1 cellular context compared by ENCODE assay signal in the genomic region with DNA sequence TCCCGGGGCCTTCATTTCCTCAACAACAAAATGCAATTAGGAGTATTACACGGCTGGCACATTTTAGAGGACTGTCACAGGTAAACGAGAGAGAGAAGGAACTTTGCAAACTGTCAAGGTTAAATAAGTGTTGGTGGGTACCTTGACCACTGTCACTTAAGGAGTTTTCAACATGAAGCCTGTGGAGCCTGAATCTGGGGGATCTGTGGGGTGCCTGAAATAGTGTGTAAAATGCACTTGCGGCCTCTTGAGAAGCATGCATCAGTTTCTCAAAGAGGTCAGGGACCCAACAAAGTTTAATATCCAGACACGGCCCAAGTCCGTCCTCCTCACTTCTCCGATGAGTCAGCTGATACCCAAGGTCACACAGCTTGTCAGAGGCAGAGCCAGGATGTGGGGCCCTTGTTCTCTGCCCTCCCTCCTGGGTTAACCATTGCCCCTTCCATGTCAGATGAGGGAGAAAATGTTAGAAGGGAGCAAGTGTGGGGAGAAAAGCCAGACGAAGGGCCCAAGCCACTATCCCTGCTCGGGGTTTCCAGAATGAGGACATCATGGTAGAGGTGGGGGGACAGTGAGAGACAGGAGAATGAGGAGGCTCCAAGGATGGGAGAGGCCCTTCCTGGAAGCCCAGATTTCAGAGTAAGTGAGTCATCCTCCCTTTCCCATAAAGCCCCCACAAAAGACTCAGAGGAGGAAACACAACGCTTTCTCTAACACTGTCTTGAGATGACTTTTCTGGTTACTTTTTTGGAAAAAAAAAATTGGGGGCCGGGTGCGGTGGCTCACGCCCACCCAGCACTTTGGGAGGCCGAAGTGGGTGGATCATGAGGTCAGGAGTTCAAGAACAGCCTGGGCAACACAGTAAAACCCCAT.
TF ChIP-seq lines count a peak whose summit lies in the region.

No MANE protein-coding gene starts in this region.

TF ChIP-seq in K562, 482 proteins besides CTCF, POLR2A, EP300 and RAD21 (continued from another document and continues in another):
- TF ChIP-seq CTBP1 (IDR thresholded peaks at IDR 0.05; ENCODE audit: borderline replicate concordance) (peak; percentile 93), LARP7 (IDR thresholded peaks at IDR 0.05) (no peak), SIX5 (IDR thresholded peaks at IDR 0.05; ENCODE audit: borderline replicate concordance in 1 of 2, insufficient read depth in 1 of 2, low read depth in 1 of 2, low read length in 2 of 2) (no peak), ZSCAN29 (IDR thresholded peaks at IDR 0.05) (no peak), ZSCAN32 (CRISPR knock-in tag; IDR thresholded peaks at IDR 0.05) (no peak), WHSC1 (IDR thresholded peaks at IDR 0.05; ENCODE audit: low read length) (no peak), FIP1L1 (IDR thresholded peaks at IDR 0.05; ENCODE audit: low read depth, low read length, poor library complexity, severe bottlenecking) (no peak), STAT5A (IDR thresholded peaks at IDR 0.05; ENCODE audit: borderline replicate concordance, low read length) (no peak), ZNF263 (CRISPR knock-in tag; IDR thresholded peaks at IDR 0.05; ENCODE audit: borderline replicate concordance) (no peak), ZZZ3 (IDR thresholded peaks at IDR 0.05) (no peak), MEIS2 (IDR thresholded peaks at IDR 0.05; ENCODE audit: partially characterized antibody) (no peak), SRF (CRISPR knock-in tag; IDR thresholded peaks at IDR 0.05) (no peak), PTRF (tag; IDR thresholded peaks at IDR 0.05) (no peak), ZNF282 (CRISPR knock-in tag; IDR thresholded peaks at IDR 0.05) (no peak), FOS (IDR thresholded peaks at IDR 0.05; ENCODE audit: extremely low read depth, insufficient read length) (no peak), HNRNPLL (IDR thresholded peaks at IDR 0.05; ENCODE audit: low read depth, low read length, poor library complexity, severe bottlenecking) (no peak), TBP (optimal IDR thresholded peaks at IDR 0.05; ENCODE audit: low read depth, low read length) (no peak), PHF21A (IDR thresholded peaks at IDR 0.05; ENCODE audit: borderline replicate concordance, low read depth) (peak; percentile 71; the same call in 1 of the 2 replicates), RBM17 (IDR thresholded peaks at IDR 0.05; ENCODE audit: borderline replicate concordance, low read depth, low read length) (no peak), MED1 (CRISPR knock-in tag; IDR thresholded peaks at IDR 0.05; ENCODE audit: borderline replicate concordance) (no peak), ZFP30 (CRISPR knock-in tag; IDR thresholded peaks at IDR 0.05; ENCODE audit: borderline replicate concordance) (no peak), XRCC3 (IDR thresholded peaks at IDR 0.05) (no peak), BCL6 (CRISPR knock-in tag; IDR thresholded peaks at IDR 0.05) (no peak), HNRNPK (IDR thresholded peaks at IDR 0.05; ENCODE audit: low read depth, low read length, poor library complexity, severe bottlenecking) (no peak), CEBPG (CRISPR knock-in tag; IDR thresholded peaks at IDR 0.05) (no peak), CEBPG (tag; conservative IDR thresholded peaks at IDR 0.05 in 1 of 2, IDR thresholded peaks at IDR 0.05 in 1 of 2) (no peak), GABPB2 (CRISPR knock-in tag; conservative IDR thresholded peaks at IDR 0.05) (no peak), MYC (IDR thresholded peaks at IDR 0.05; ENCODE audit: low read depth, low read length) (no peak), MYC (CRISPR knock-in tag; IDR thresholded peaks at IDR 0.05; ENCODE audit: borderline replicate concordance, low read depth) (no peak; the same call in 1 of the 2 replicates), ZNF699 (CRISPR knock-in tag; IDR thresholded peaks at IDR 0.05; ENCODE audit: insufficient replicate concordance) (no peak), RFX7 (CRISPR knock-in tag; IDR thresholded peaks at IDR 0.05) (0 out of 2 replicates have a peak, but pooled peaks have one; percentile 32), ZNF224 (CRISPR knock-in tag; IDR thresholded peaks at IDR 0.05) (no peak), ATF7 (IDR thresholded peaks at IDR 0.05) (no peak; the same call in 1 of the 2 replicates), FOXJ2 (tag; IDR thresholded peaks at IDR 0.05) (no peak), ZBTB7A (IDR thresholded peaks at IDR 0.05; ENCODE audit: borderline replicate concordance, control insufficient read depth, low read depth, low read length) (peak; percentile 35; the same call in 1 of the 2 replicates), NUFIP1 (IDR thresholded peaks at IDR 0.05; ENCODE audit: partially characterized antibody) (no peak), NFIX (CRISPR knock-in tag; IDR thresholded peaks at IDR 0.05; ENCODE audit: low read depth) (no peak), ZNF696 (CRISPR knock-in tag; conservative IDR thresholded peaks at IDR 0.05) (no peak)
- TF ChIP-seq, protein P1, sequence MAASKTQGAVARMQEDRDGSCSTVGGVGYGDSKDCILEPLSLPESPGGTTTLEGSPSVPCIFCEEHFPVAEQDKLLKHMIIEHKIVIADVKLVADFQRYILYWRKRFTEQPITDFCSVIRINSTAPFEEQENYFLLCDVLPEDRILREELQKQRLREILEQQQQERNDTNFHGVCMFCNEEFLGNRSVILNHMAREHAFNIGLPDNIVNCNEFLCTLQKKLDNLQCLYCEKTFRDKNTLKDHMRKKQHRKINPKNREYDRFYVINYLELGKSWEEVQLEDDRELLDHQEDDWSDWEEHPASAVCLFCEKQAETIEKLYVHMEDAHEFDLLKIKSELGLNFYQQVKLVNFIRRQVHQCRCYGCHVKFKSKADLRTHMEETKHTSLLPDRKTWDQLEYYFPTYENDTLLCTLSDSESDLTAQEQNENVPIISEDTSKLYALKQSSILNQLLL (CRISPR knock-in tag; IDR thresholded peaks at IDR 0.05; ENCODE audit: borderline replicate concordance), result no peak
- TF ChIP-seq, protein P2, sequence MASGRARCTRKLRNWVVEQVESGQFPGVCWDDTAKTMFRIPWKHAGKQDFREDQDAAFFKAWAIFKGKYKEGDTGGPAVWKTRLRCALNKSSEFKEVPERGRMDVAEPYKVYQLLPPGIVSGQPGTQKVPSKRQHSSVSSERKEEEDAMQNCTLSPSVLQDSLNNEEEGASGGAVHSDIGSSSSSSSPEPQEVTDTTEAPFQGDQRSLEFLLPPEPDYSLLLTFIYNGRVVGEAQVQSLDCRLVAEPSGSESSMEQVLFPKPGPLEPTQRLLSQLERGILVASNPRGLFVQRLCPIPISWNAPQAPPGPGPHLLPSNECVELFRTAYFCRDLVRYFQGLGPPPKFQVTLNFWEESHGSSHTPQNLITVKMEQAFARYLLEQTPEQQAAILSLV (tag; IDR thresholded peaks at IDR 0.05), result 0 out of 2 replicates have a peak, but pooled peaks have one; percentile 18
- TF ChIP-seq, protein P3, sequence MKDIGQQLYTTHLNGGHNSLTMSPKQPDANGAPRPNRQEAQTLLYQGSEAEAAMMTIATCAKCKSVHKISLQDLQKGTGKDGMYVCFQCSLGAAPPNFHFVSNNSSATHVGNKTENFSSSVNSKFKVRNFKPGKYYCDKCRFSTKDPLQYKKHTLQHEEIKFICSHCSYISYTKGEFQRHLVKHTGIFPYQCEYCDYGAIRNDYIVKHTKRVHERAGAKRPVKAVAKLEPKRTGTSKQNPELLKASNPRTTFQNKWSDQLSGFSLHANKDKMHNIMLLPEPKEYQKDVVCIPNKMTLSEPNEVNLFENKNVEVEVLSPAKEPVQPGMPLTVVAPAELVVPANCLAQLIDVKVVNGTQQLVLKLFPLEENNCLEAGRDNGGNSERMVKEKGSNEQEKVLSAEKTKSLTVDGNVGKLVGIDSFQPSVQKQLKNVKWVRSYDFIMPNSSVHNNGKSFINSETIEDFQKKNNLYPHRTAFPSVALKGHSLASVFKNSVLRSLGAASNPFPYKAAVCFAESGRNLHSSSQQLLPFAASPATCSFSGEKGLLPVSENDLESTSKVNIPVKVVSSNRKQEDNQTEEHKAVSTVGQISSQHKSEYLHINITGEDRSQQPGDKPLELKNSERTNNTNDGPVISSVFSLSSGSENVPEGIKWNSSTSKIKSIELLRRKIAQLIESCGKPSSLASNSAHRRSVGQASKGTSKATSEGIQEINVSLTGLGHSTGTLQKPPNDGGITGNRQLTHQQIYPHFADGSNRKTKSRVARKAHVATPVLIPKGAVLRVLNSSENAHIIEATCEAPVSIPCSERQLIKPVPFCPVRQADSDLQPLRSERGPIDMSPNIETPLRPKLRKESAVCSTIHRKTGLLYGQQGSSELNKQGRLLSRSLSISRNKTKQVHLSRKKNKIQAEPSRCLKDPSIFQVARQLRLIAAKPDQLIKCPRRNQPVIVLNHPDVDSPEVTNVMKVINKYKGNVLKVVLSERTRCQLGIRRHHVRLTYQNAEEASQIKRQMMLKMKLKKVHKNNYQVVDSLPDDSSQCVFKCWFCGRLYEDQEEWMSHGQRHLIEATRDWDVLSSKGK (CRISPR knock-in tag; IDR thresholded peaks at IDR 0.05), result no peak
- TF ChIP-seq, protein P4, sequence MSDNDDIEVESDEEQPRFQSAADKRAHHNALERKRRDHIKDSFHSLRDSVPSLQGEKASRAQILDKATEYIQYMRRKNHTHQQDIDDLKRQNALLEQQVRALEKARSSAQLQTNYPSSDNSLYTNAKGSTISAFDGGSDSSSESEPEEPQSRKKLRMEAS (CRISPR knock-in tag; IDR thresholded peaks at IDR 0.05), result no peak
- TF ChIP-seq, protein P5, sequence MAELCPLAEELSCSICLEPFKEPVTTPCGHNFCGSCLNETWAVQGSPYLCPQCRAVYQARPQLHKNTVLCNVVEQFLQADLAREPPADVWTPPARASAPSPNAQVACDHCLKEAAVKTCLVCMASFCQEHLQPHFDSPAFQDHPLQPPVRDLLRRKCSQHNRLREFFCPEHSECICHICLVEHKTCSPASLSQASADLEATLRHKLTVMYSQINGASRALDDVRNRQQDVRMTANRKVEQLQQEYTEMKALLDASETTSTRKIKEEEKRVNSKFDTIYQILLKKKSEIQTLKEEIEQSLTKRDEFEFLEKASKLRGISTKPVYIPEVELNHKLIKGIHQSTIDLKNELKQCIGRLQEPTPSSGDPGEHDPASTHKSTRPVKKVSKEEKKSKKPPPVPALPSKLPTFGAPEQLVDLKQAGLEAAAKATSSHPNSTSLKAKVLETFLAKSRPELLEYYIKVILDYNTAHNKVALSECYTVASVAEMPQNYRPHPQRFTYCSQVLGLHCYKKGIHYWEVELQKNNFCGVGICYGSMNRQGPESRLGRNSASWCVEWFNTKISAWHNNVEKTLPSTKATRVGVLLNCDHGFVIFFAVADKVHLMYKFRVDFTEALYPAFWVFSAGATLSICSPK (IDR thresholded peaks at IDR 0.05; ENCODE audit: borderline replicate concordance), result no peak
- TF ChIP-seq, protein P6, sequence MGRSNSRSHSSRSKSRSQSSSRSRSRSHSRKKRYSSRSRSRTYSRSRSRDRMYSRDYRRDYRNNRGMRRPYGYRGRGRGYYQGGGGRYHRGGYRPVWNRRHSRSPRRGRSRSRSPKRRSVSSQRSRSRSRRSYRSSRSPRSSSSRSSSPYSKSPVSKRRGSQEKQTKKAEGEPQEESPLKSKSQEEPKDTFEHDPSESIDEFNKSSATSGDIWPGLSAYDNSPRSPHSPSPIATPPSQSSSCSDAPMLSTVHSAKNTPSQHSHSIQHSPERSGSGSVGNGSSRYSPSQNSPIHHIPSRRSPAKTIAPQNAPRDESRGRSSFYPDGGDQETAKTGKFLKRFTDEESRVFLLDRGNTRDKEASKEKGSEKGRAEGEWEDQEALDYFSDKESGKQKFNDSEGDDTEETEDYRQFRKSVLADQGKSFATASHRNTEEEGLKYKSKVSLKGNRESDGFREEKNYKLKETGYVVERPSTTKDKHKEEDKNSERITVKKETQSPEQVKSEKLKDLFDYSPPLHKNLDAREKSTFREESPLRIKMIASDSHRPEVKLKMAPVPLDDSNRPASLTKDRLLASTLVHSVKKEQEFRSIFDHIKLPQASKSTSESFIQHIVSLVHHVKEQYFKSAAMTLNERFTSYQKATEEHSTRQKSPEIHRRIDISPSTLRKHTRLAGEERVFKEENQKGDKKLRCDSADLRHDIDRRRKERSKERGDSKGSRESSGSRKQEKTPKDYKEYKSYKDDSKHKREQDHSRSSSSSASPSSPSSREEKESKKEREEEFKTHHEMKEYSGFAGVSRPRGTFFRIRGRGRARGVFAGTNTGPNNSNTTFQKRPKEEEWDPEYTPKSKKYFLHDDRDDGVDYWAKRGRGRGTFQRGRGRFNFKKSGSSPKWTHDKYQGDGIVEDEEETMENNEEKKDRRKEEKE (IDR thresholded peaks at IDR 0.05; ENCODE audit: borderline replicate concordance in 1 of 2, control insufficient read depth in 1 of 2, low read depth in 2 of 2, low read length in 1 of 2), result no peak
- TF ChIP-seq, protein P7, sequence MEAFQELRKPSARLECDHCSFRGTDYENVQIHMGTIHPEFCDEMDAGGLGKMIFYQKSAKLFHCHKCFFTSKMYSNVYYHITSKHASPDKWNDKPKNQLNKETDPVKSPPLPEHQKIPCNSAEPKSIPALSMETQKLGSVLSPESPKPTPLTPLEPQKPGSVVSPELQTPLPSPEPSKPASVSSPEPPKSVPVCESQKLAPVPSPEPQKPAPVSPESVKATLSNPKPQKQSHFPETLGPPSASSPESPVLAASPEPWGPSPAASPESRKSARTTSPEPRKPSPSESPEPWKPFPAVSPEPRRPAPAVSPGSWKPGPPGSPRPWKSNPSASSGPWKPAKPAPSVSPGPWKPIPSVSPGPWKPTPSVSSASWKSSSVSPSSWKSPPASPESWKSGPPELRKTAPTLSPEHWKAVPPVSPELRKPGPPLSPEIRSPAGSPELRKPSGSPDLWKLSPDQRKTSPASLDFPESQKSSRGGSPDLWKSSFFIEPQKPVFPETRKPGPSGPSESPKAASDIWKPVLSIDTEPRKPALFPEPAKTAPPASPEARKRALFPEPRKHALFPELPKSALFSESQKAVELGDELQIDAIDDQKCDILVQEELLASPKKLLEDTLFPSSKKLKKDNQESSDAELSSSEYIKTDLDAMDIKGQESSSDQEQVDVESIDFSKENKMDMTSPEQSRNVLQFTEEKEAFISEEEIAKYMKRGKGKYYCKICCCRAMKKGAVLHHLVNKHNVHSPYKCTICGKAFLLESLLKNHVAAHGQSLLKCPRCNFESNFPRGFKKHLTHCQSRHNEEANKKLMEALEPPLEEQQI (IDR thresholded peaks at IDR 0.05), result no peak
- TF ChIP-seq, protein P8, sequence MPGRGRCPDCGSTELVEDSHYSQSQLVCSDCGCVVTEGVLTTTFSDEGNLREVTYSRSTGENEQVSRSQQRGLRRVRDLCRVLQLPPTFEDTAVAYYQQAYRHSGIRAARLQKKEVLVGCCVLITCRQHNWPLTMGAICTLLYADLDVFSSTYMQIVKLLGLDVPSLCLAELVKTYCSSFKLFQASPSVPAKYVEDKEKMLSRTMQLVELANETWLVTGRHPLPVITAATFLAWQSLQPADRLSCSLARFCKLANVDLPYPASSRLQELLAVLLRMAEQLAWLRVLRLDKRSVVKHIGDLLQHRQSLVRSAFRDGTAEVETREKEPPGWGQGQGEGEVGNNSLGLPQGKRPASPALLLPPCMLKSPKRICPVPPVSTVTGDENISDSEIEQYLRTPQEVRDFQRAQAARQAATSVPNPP (IDR thresholded peaks at IDR 0.05; ENCODE audit: borderline replicate concordance, insufficient read depth, insufficient read length), result no peak
- TF ChIP-seq, protein P9, sequence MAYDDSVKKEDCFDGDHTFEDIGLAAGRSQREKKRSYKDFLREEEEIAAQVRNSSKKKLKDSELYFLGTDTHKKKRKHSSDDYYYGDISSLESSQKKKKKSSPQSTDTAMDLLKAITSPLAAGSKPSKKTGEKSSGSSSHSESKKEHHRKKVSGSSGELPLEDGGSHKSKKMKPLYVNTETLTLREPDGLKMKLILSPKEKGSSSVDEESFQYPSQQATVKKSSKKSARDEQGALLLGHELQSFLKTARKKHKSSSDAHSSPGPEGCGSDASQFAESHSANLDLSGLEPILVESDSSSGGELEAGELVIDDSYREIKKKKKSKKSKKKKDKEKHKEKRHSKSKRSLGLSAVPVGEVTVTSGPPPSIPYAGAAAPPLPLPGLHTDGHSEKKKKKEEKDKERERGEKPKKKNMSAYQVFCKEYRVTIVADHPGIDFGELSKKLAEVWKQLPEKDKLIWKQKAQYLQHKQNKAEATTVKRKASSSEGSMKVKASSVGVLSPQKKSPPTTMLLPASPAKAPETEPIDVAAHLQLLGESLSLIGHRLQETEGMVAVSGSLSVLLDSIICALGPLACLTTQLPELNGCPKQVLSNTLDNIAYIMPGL (CRISPR knock-in tag; IDR thresholded peaks at IDR 0.05), result no peak
